In the genomic region with DNA sequence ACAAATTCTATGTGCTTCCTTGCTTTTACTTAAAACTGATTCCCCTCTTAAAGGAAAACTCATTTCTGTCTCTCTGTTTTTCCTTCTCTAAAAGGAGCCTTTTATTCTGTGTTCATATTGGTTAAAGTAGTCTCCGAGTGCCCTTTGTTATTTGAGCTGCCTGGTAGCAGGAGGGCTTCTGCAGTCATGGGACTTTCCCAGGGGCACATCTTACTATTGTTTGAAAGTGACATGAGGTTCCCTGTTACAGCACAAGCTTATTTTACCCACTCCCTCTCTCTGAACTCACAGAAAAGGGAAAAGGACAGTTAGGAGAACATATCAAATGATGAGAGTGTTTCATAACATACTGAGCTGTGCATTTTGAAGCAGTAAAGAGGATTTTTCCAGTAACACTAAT, we compare ENCODE assay signal across 19 cellular contexts. TPM values are rescaled to one million over a fixed set of nuclear protein-coding genes. Genes with fewer than 3 reads are reported as not detected.
DNase-seq lines count a peak whose midpoint lies in the region; ATAC-seq, FAIRE-seq and TF ChIP-seq lines count a peak whose summit lies in the region.
"Had no signal": no experiment of that assay in that cellular context is flagged by ENCODE, and none has a peak within 500 bp of the region (broad histone marks: within the 10 kb centered on the region; RNA-seq: fewer than 3 reads in every experiment).

No MANE protein-coding gene starts in this region.

- no peak overlapping the region for H3K4me3 Mint-ChIP-seq in progenitor cell of endocrine pancreas (ENCODE audit: low read depth)
- H3K4me3 Mint-ChIP-seq: stimulated activated naive CD8-positive, alpha-beta T cell treated with anti-CD3 and anti-CD28 coated beads, Interleukin-15, Interleukin-2, amounts not matched to agents 100 ng/mL and 50 ng/mL, for 24 hours had no signal

- peak overlapping the region; percentile 87 for H3K27ac ChIP-seq in HUES48 (ENCODE audit: low read depth, low read length)
- H3K27ac ChIP-seq in endothelial cell of umbilical vein (ENCODE audit: insufficient read depth, low read depth, low read length) = no peak overlapping the region
- H3K27ac ChIP-seq: BLaER1, dorsolateral prefrontal cortex had no signal

- H3K27me3 ChIP-seq in HUES48 (ENCODE audit: control insufficient read depth, insufficient read depth, low read length) (no peaks in the 10 kb centered on the region), endothelial cell of umbilical vein (ENCODE audit: control insufficient read depth in 2 of 2, insufficient read depth in 2 of 2, low read length in 2 of 2) (no peaks in the 10 kb centered on the region)
- H3K27me3 ChIP-seq: BLaER1, dorsolateral prefrontal cortex, Peyer's patch had no signal

- no peaks in the 10 kb centered on the region for H3K9me3 ChIP-seq in HUES48 (ENCODE audit: control insufficient read depth, insufficient read depth, low read length)
- H3K9me3 ChIP-seq in endothelial cell of umbilical vein (replicated peaks; ENCODE audit: control insufficient read depth, insufficient read depth, low read length) = no peaks in the 10 kb centered on the region
- H3K9me3 ChIP-seq: BLaER1, Peyer's patch had no signal

- no peak for TF ChIP-seq POLR2A in endothelial cell of umbilical vein (IDR thresholded peaks at IDR 0.05; ENCODE audit: low read depth, low read length)

- dilution Hi-C loops in endothelial cell of umbilical vein (cut with MboI; ENCODE audit: extremely low pct_ligation_motif_present, low sequenced_read_pairs) = no loop called here

- H3K27ac Mint-ChIP-seq in progenitor cell of endocrine pancreas = peak overlapping the region; percentile 1
- H3K27ac Mint-ChIP-seq: stimulated activated naive CD8-positive, alpha-beta T cell treated with anti-CD3 and anti-CD28 coated beads, Interleukin-15, Interleukin-2, amounts not matched to agents 100 ng/mL and 50 ng/mL, for 24 hours had no signal

- CTCF ChIA-PET in endothelial cell of umbilical vein (lab: Charles Lee) = interaction anchor here (1.3 to 1.5 kb wide), 3 partner anchors 8 to 74 kb away, joined by 5 to 7 read pairs (median 5); no protein-coding TSS in a partner anchor

- FAIRE-seq in endothelial cell of umbilical vein (lab: Jason Lieb, UNC) = no peak

- H3K36me3 ChIP-seq in HUES48 (ENCODE audit: control insufficient read depth, insufficient read depth, low read length) (no peaks in the 10 kb centered on the region), endothelial cell of umbilical vein (ENCODE audit: control insufficient read depth in 2 of 2, extremely low read depth in 1 of 2, insufficient read depth in 2 of 2, low read length in 2 of 2) (no peaks in the 10 kb centered on the region)
- H3K36me3 ChIP-seq: BLaER1, Peyer's patch had no signal

- no peak overlapping the region for H3K4me3 ChIP-seq in HUES48 (ENCODE audit: low read depth, low read length)
- H3K4me3 ChIP-seq in endothelial cell of umbilical vein (replicated peaks in 1 of 3; ENCODE audit: insufficient read depth in 1 of 3, low read depth in 1 of 3, low read length in 3 of 3) = no peak overlapping the region
- H3K4me3 ChIP-seq: BLaER1, dorsolateral prefrontal cortex, Peyer's patch had no signal

- BruUV-seq in endothelial cell of umbilical vein (replicated peaks; lab: Mats Ljungman, UMichigan) = no TSS peak

- H3K9ac ChIP-seq in HUES48 (ENCODE audit: low read depth, low read length) (0 out of 2 replicates have a peak overlapping the region, but pooled peaks have one; percentile 28), endothelial cell of umbilical vein (replicated peaks; ENCODE audit: extremely low read depth, insufficient read depth, low read length) (no peak overlapping the region)
- H3K9ac ChIP-seq: BLaER1 had no signal

- ATAC-seq in GM18868 (IDR thresholded peaks at IDR 0.05; ENCODE audit: unreplicated experiment) = peak; percentile 83
- ATAC-seq in HG03378 (IDR thresholded peaks at IDR 0.05; ENCODE audit: unreplicated experiment) = no peak
- no peak for ATAC-seq in HG03354 (IDR thresholded peaks at IDR 0.05; ENCODE audit: poor library complexity, severe bottlenecking, unreplicated experiment)
- ATAC-seq in HG03175 (IDR thresholded peaks at IDR 0.05; ENCODE audit: unreplicated experiment) = no peak

- peak; percentile 60 for DNase-seq in endothelial cell of umbilical vein (ENCODE audit: low read depth, low spot score)
- no peak for DNase-seq in progenitor cell of endocrine pancreas (ENCODE audit: low spot score, unreplicated experiment)
- no peak for DNase-seq in glomerular visceral epithelial cell (ENCODE audit: extremely low spot score)
- DNase-seq: anterior cingulate cortex, DND-41, dorsolateral prefrontal cortex, HCEC 1CT, islet precursor cell, MM.1S, NCI-H226, Peyer's patch, T-helper 1 cell had no signal

- H4K20me1 ChIP-seq in endothelial cell of umbilical vein (replicated peaks; ENCODE audit: control insufficient read depth, extremely low read depth, insufficient read depth, low read length) = no peaks in the 10 kb centered on the region
- H4K20me1 ChIP-seq: BLaER1 had no signal

- H2AFZ ChIP-seq in endothelial cell of umbilical vein (ENCODE audit: low read depth, low read length) = no peak overlapping the region

- peaks cover 10% of the 10 kb centered on the region for H3K9me3 Mint-ChIP-seq in progenitor cell of endocrine pancreas (ENCODE audit: low read depth)

- H3K36me3 Mint-ChIP-seq in progenitor cell of endocrine pancreas (ENCODE audit: insufficient read depth) = peaks cover 14% of the 10 kb centered on the region

- H3K4me1 ChIP-seq in HUES48 (ENCODE audit: control insufficient read depth, insufficient read depth, low read length) (peaks cover 25% of the 10 kb centered on the region), endothelial cell of umbilical vein (ENCODE audit: control insufficient read depth, extremely low read depth, insufficient read depth, low read length) (no peaks in the 10 kb centered on the region)

- no peaks in the 10 kb centered on the region for H3K9me1 ChIP-seq in endothelial cell of umbilical vein (replicated peaks; ENCODE audit: control insufficient read depth, extremely low read depth, insufficient read depth, low read length)

- peaks cover 6% of the 10 kb centered on the region for H3K4me1 Mint-ChIP-seq in progenitor cell of endocrine pancreas (ENCODE audit: low read depth)

- TF ChIP-seq CTCF in endothelial cell of umbilical vein (IDR thresholded peaks at IDR 0.05; ENCODE audit: extremely low read depth in 1 of 2, insufficient read depth in 1 of 2, low read depth in 1 of 2, low read length in 2 of 2) (no peak), progenitor cell of endocrine pancreas (IDR thresholded peaks at IDR 0.05; ENCODE audit: unreplicated experiment) (no peak)

- H3K79me2 ChIP-seq in endothelial cell of umbilical vein (ENCODE audit: control insufficient read depth, insufficient read depth, low read length) = no peaks in the 10 kb centered on the region

- H3K27me3 Mint-ChIP-seq in progenitor cell of endocrine pancreas = no peaks in the 10 kb centered on the region
- H3K27me3 Mint-ChIP-seq: stimulated activated naive CD8-positive, alpha-beta T cell treated with anti-CD3 and anti-CD28 coated beads, Interleukin-15, Interleukin-2, amounts not matched to agents 100 ng/mL and 50 ng/mL, for 24 hours had no signal

- POLR2A ChIA-PET in endothelial cell of umbilical vein (lab: Charles Lee) = no interaction called here

- no peak overlapping the region for H3K4me2 ChIP-seq in endothelial cell of umbilical vein (ENCODE audit: insufficient read depth, low read length)
- H3K4me2 ChIP-seq: BLaER1 had no signal

- intact Hi-C loops in endothelial cell of umbilical vein (cut with micrococcal nuclease) = no loop called here

TF ChIP-seq in endothelial cell of umbilical vein, 7 proteins besides CTCF, POLR2A, EP300 and RAD21:
- no peak for TF ChIP-seq FOS (IDR thresholded peaks at IDR 0.05; ENCODE audit: borderline replicate concordance, insufficient read depth, low read length)
- no peak for TF ChIP-seq EZH2 (IDR thresholded peaks at IDR 0.05; ENCODE audit: borderline replicate concordance, low read depth, low read length, severe bottlenecking)
- no peak for TF ChIP-seq MYC (IDR thresholded peaks at IDR 0.05; ENCODE audit: low read depth, low read length)
- no peak for TF ChIP-seq GATA2 (IDR thresholded peaks at IDR 0.05; ENCODE audit: insufficient read depth, insufficient read length, low read depth, low read length)
- TF ChIP-seq POLR2AphosphoS5 (IDR thresholded peaks at IDR 0.05; ENCODE audit: insufficient read depth, low read depth, low read length) = no peak
- TF ChIP-seq JUN (IDR thresholded peaks at IDR 0.05; ENCODE audit: borderline replicate concordance, insufficient read depth, insufficient read length, low read depth) = no peak
- no peak for TF ChIP-seq MAX (IDR thresholded peaks at IDR 0.05; ENCODE audit: insufficient read depth, insufficient read length)

RNA-seq across cellular contexts. Expression of gene ANGPTL1, which starts 58.1 kb away (rescaled TPM):
- 0.51 TPM in 1 of 2 replicates, not detected in the other for total RNA-seq in endothelial cell of umbilical vein
- 0.15 and 0.16 TPM in 2 replicates for polyA plus RNA-seq in endothelial cell of umbilical vein
- 0.15 and 0.25 TPM in 2 replicates for polyA plus RNA-seq in endothelial cell of umbilical vein (2011; cell fraction: cytosol; rRNA removed)
- 0.16 and 0.28 TPM in 2 replicates for polyA plus RNA-seq in endothelial cell of umbilical vein (2011; cell fraction: nucleus; rRNA removed)
- polyA plus RNA-seq in endothelial cell of umbilical vein (2012) = not detected in 2 replicates
- 0.23 TPM in 1 of 2 replicates, not detected in the other for polyA minus RNA-seq in endothelial cell of umbilical vein
- not detected for polyA minus RNA-seq in endothelial cell of umbilical vein (2011; cell fraction: cytosol; rRNA and poly(A)+ RNA removed)
- polyA minus RNA-seq in endothelial cell of umbilical vein (2011; cell fraction: nucleus; rRNA and poly(A)+ RNA removed) = 0.19 TPM in 2 replicates
- total RNA-seq in progenitor cell of endocrine pancreas = 0.22 TPM in 1 of 2 replicates, not detected in the other
